ENCODE assay signal across 8 cellular contexts in the genomic region with DNA sequence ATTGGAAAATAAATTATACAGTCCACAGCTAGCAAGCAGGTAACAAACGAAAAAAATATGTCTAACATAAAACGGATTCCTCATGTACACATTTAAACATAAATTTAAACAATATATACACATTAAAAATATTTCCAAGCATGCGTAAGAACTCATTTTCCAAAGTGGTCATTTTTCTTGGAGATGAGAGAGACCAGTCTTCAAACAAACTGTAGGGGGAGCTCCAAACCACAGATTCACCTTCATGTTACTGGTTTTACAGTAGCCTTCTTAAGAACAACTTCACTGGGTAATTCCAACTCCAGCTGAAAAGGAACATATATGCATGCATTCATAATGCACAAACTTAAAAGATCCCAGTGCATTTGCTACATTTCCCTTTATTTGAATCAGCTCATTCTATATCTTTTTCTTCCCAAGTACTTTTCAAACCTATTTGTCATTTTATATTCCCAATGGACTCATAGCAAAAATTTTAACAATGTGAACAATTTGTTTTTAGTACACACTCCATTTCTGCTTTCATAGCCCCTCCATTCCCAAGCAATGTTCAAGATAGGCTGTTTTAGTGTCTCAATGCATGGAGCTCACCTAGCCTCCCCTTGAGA. TPM values are rescaled to one million over a fixed set of nuclear protein-coding genes. Genes with fewer than 3 reads are reported as not detected.
DNase-seq lines count a peak whose midpoint lies in the region; ATAC-seq, FAIRE-seq and TF ChIP-seq lines count a peak whose summit lies in the region.

No MANE protein-coding gene starts in this region.

- no peak for ATAC-seq in GM19395 (IDR thresholded peaks at IDR 0.05; ENCODE audit: unreplicated experiment)
- no peak for ATAC-seq in GM21737 (IDR thresholded peaks at IDR 0.05; ENCODE audit: unreplicated experiment)

- no peak overlapping the region for H3K4me2 ChIP-seq in keratinocyte (ENCODE audit: control insufficient read depth, extremely low read depth, insufficient read depth, low read depth, low read length)

- WGBS in tibial nerve, 2 donors = 2 to 8% methylated on average over 3 of the region's 3 CpGs

- dilution Hi-C loops in keratinocyte (cut with MboI; ENCODE audit: extremely low pct_ligation_motif_present, low sequenced_read_pairs) = no loop called here

- no peak for TF ChIP-seq POLR2A in tibial nerve (IDR thresholded peaks at IDR 0.05)

- H3K9me1 ChIP-seq in keratinocyte (ENCODE audit: control insufficient read depth, extremely low read depth, insufficient read depth, low read length) = no peaks in the 10 kb centered on the region

- no peaks in the 10 kb centered on the region for H3K27me3 ChIP-seq in keratinocyte (ENCODE audit: control insufficient read depth, extremely low read depth, insufficient read depth, low read length)
- H3K27me3 ChIP-seq in tibial nerve = peaks cover 0 to under 1% of the 10 kb centered on the region in 2 donors

- H3K79me2 ChIP-seq in keratinocyte (ENCODE audit: control insufficient read depth, insufficient read depth, low read length) = peaks cover 2% of the 10 kb centered on the region

- H3K9ac ChIP-seq in keratinocyte (ENCODE audit: control insufficient read depth, extremely low read depth, insufficient read depth, low read length) = no peak overlapping the region

- DNase-seq in DMS 273 treated with DMSO at 0.1 percent for 48 hours (lab: John Stamatoyannopoulos, UW) (peak; percentile 35), HS-27A (ENCODE audit: low read depth) (peak; percentile 49), NCI-H748 treated with DMSO at 0.1 percent for 48 hours (lab: John Stamatoyannopoulos, UW) (peak; percentile 40), astrocyte of the cerebellum (ENCODE audit: low read depth) (peak; percentile 84), keratinocyte (ENCODE audit: low read depth, low spot score) (peak; percentile 62), tibial nerve (ENCODE audit: low spot score in 2 of 2) (peak in 1 of 2 donors; percentile 21)

- H3K27ac ChIP-seq in keratinocyte (ENCODE audit: control insufficient read depth, insufficient read depth, low read length) (no peak overlapping the region), tibial nerve (no peak overlapping the region)

- in situ Hi-C loops in astrocyte of the cerebellum (cut with HindIII; ENCODE audit: low sequenced_read_pairs) = no loop called here

- H3K9me3 ChIP-seq in keratinocyte (ENCODE audit: control insufficient read depth, low read depth, low read length) (no peaks in the 10 kb centered on the region), tibial nerve (no peaks in the 10 kb centered on the region)

- H4K20me1 ChIP-seq in keratinocyte (ENCODE audit: control insufficient read depth, extremely low read depth, insufficient read depth, low read length) = no peaks in the 10 kb centered on the region

- no peak overlapping the region for H2AFZ ChIP-seq in keratinocyte (ENCODE audit: control insufficient read depth, low read length)

- peaks cover 5% of the 10 kb centered on the region for H3K4me1 ChIP-seq in keratinocyte (ENCODE audit: control insufficient read depth, extremely low read depth, insufficient read depth, low read length)
- peaks cover 0 to 14% (median 4%) of the 10 kb centered on the region in 4 donors for H3K4me1 ChIP-seq in tibial nerve

- TF ChIP-seq CTCF in astrocyte of the cerebellum (IDR thresholded peaks at IDR 0.05; ENCODE audit: low read depth, low read length, missing control alignments) (peak; percentile 81), keratinocyte (optimal IDR thresholded peaks at IDR 0.05 in 1 of 3, IDR thresholded peaks at IDR 0.05 in 1 of 3, conservative IDR thresholded peaks at IDR 0.05 in 1 of 3; ENCODE audit: extremely low read depth in 1 of 3, insufficient read depth in 2 of 3, low read length in 3 of 3) (peak; percentile 41 to 67 (median 62)), tibial nerve (IDR thresholded peaks at IDR 0.05) (peak; percentile 75 to 82 (median 79))

- no peak for TF ChIP-seq EP300 in tibial nerve (IDR thresholded peaks at IDR 0.05)

- H3K4me3 ChIP-seq in astrocyte of the cerebellum (ENCODE audit: low read depth, low read length) (no peak overlapping the region), keratinocyte (ENCODE audit: control insufficient read depth in 2 of 3, extremely low read depth in 1 of 3, insufficient read depth in 2 of 3, low read depth in 1 of 3, low read length in 3 of 3) (no peak overlapping the region), tibial nerve (no peak overlapping the region)

- H3K36me3 ChIP-seq in keratinocyte (ENCODE audit: control insufficient read depth in 2 of 2, extremely low read depth in 1 of 2, insufficient read depth in 2 of 2, low read length in 2 of 2) = no peaks in the 10 kb centered on the region
- no peaks in the 10 kb centered on the region for H3K36me3 ChIP-seq in tibial nerve

- FAIRE-seq in keratinocyte (lab: Jason Lieb, UNC) = peak; percentile 69

RNA-seq across cellular contexts. Expression of gene STAMBP, which starts 4.7 kb away (rescaled TPM):
- 86.5 to 120 TPM (median 95.4 TPM) in 3 replicates for polyA plus RNA-seq in keratinocyte
- polyA plus RNA-seq in keratinocyte (2011; ENCODE audit: low read depth) = 115 TPM
- 117 and 156 TPM in 2 replicates for polyA plus RNA-seq in keratinocyte (2011; cell fraction: cytosol; rRNA removed)
- 88.7 and 91.2 TPM in 2 replicates for polyA plus RNA-seq in keratinocyte (2011; cell fraction: nucleus; rRNA removed)
- 53.3 and 82.7 TPM in 2 replicates for polyA plus RNA-seq in keratinocyte (2012; ENCODE audit: low replicate concordance)
- polyA minus RNA-seq in keratinocyte = 45.8 to 90.3 TPM (median 81.4 TPM) in 3 replicates
- 71.7 TPM for polyA minus RNA-seq in keratinocyte (2011; cell fraction: cytosol; rRNA and poly(A)+ RNA removed)
- 27.4 and 50.0 TPM in 2 replicates for polyA minus RNA-seq in keratinocyte (2011; cell fraction: nucleus; rRNA and poly(A)+ RNA removed)
- total RNA-seq in tibial nerve = 10 to 100 TPM; 20.7 to 47.2 (median 24.8) TPM

RNA-seq across cellular contexts. Expression of gene C2orf78, which starts 40.0 kb away (rescaled TPM):
- not detected in 3 replicates for polyA plus RNA-seq in keratinocyte
- not detected for polyA plus RNA-seq in keratinocyte (2011; ENCODE audit: low read depth)
- polyA plus RNA-seq in keratinocyte (2011; cell fraction: cytosol; rRNA removed) = not detected in 2 replicates
- not detected in 2 replicates for polyA plus RNA-seq in keratinocyte (2011; cell fraction: nucleus; rRNA removed)
- polyA plus RNA-seq in keratinocyte (2012; ENCODE audit: low replicate concordance) = not detected in 2 replicates
- not detected in 3 replicates for polyA minus RNA-seq in keratinocyte
- polyA minus RNA-seq in keratinocyte (2011; cell fraction: cytosol; rRNA and poly(A)+ RNA removed) = not detected
- not detected in 2 replicates for polyA minus RNA-seq in keratinocyte (2011; cell fraction: nucleus; rRNA and poly(A)+ RNA removed)
- total RNA-seq in tibial nerve = not detected

RNA-seq across cellular contexts. Expression of gene DUSP11, which starts 44.1 kb away (rescaled TPM):
- 65.6 to 83.7 TPM (median 69.1 TPM) in 3 replicates for polyA plus RNA-seq in keratinocyte
- 18.2 TPM for polyA plus RNA-seq in keratinocyte (2011; ENCODE audit: low read depth)
- 51.7 and 104 TPM in 2 replicates for polyA plus RNA-seq in keratinocyte (2011; cell fraction: cytosol; rRNA removed)
- polyA plus RNA-seq in keratinocyte (2011; cell fraction: nucleus; rRNA removed) = 74.1 and 93.5 TPM in 2 replicates
- 35.9 and 46.2 TPM in 2 replicates for polyA plus RNA-seq in keratinocyte (2012; ENCODE audit: low replicate concordance)
- polyA minus RNA-seq in keratinocyte = 8.7 to 31.4 TPM (median 24.8 TPM) in 3 replicates
- 33.6 TPM for polyA minus RNA-seq in keratinocyte (2011; cell fraction: cytosol; rRNA and poly(A)+ RNA removed)
- polyA minus RNA-seq in keratinocyte (2011; cell fraction: nucleus; rRNA and poly(A)+ RNA removed) = 33.2 and 43.9 TPM in 2 replicates
- total RNA-seq in tibial nerve = 10 to 100 TPM; 19.8 to 34.1 (median 25.3) TPM
